Comparison of ENCODE assay signal across 9 cellular contexts in the genomic region with DNA sequence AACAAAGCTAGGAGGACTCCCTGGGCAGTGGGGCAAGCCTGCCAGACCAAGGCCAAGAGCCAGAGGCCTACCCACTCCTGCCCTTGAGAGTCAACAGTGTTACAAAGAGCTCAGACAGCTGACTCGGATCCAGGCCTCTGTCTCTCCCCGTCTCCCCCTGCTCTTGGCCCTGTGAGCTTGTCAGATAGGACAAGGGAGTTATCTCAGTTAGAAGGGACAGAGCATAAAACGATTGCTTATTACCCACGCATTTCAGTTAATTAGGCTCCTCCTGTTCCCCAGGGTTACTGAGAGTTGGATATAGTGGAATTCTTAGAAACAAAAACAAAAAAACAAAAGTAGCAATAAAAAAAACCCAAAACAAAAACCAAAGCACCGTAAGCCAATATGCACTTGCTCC. TPM values are rescaled to one million over a fixed set of nuclear protein-coding genes. Genes with fewer than 3 reads are reported as not detected.
DNase-seq lines count a peak whose midpoint lies in the region; ATAC-seq and TF ChIP-seq lines count a peak whose summit lies in the region.
"Had no signal": no experiment of that assay in that cellular context is flagged by ENCODE, and none has a peak within 500 bp of the region (broad histone marks: within the 10 kb centered on the region; RNA-seq: fewer than 3 reads in every experiment).

No MANE protein-coding gene starts in this region.

- H3K27ac Mint-ChIP-seq in T-cell: peak overlapping the region; percentile 88 to 94

- H3K36me3 Mint-ChIP-seq in T-cell: peaks cover 18% of the 10 kb centered on the region

- peaks cover 61 to 70% (median 67%) of the 10 kb centered on the region in 3 donors for H3K4me1 Mint-ChIP-seq in T-cell

- POLR2A ChIA-PET in T-cell (lab: Charles Lee): interaction anchor here in 1 of 2 donors (0.7 kb wide), 1 partner anchor 802 kb away, joined by 3 read pairs; no protein-coding TSS in a partner anchor

- H3K4me3 Mint-ChIP-seq in T-cell: peak overlapping the region; percentile 89 to 96 (median 91)

- DNase-seq in G401 (ENCODE audit: low spot score) (peak; percentile 62), T-cell (no peak), fibroblast of the aortic adventitia (ENCODE audit: low read depth) (peak; percentile 17), posterior cingulate gyrus (peak in 7 of 10 donors; percentile 34 to 92 (median 48)), NCI-H510A treated with DMSO at 0.1 percent for 48 hours (lab: John Stamatoyannopoulos, UW) (no peak), NCI-H2171 treated with DMSO at 0.1 percent for 48 hours (lab: John Stamatoyannopoulos, UW) (no peak)
- no peak for DNase-seq in effector CD4-positive, alpha-beta T cell

- no peaks in the 10 kb centered on the region for H3K9me3 Mint-ChIP-seq in T-cell

- in situ Hi-C loops in G401 (cut with HindIII; ENCODE audit: low sequenced_read_pairs): no loop called here

- CTCF ChIA-PET in T-cell (lab: Charles Lee): interaction anchor here (0.6 to 1.6 kb wide), 7 partner anchors 20 to 609 kb away, joined by 3 to 5 read pairs (median 3); no protein-coding TSS in a partner anchor

- peak overlapping the region; percentile 83 for H3K4me3 ChIP-seq in fibroblast of the aortic adventitia (ENCODE audit: low read depth, low read length)

- intact Hi-C loops in posterior cingulate gyrus (cut with DNase I): no loop called here

- H3K27me3 Mint-ChIP-seq in T-cell: no peaks in the 10 kb centered on the region

- ATAC-seq in T-cell (replicated peaks in 1 of 4) (no peak), HG03457 (IDR thresholded peaks at IDR 0.05; ENCODE audit: unreplicated experiment) (no peak)

- TF ChIP-seq CTCF in fibroblast of the aortic adventitia (IDR thresholded peaks at IDR 0.05; ENCODE audit: insufficient read depth, low read length): no peak

RNA-seq across cellular contexts. Expression of gene SLC41A1, which starts 1.3 kb away (rescaled TPM):
- 9.1 and 17.8 TPM in 2 replicates for total RNA-seq in G401 (2014; rRNA removed; shearing (Covaris generic))
- total RNA-seq in T-cell (10 to 100 TPM; 23.5 to 31.3 (median 27.4) TPM), fibroblast of the aortic adventitia (ENCODE audit: low replicate concordance) (20.9 and 27.1 TPM in 2 replicates)

RNA-seq across cellular contexts. Expression of gene RAB29, which starts 36.4 kb away (rescaled TPM):
- 6.8 and 8.9 TPM in 2 replicates for total RNA-seq in G401 (2014; rRNA removed; shearing (Covaris generic))
- 10 to 100 TPM; 32.5 to 64.6 (median 46.8) TPM for total RNA-seq in T-cell
- 13.7 and 28.2 TPM in 2 replicates for total RNA-seq in fibroblast of the aortic adventitia (ENCODE audit: low replicate concordance)

RNA-seq across cellular contexts. Expression of gene PM20D1, which starts 38.3 kb away (rescaled TPM):
- not detected in 2 replicates for total RNA-seq in G401 (2014; rRNA removed; shearing (Covaris generic))
- total RNA-seq in T-cell (1 to 10 TPM in 4 of 5 donors, under 1 TPM in 1; 0.93 to 2.3 (median 1.3) TPM), fibroblast of the aortic adventitia (ENCODE audit: low replicate concordance) (not detected in 2 replicates)
- total RNA-seq: HT1080 had no signal

Comparison
In these comparisons a context has a peak if more than half of its experiments do, and no peak if none do; other contexts are left out.
1. DNase-seq: peak in G401 (single experiment), fibroblast of the aortic adventitia (single experiment) and posterior cingulate gyrus (7 of 10); none in T-cell (0 of 34), NCI-H510A treated with DMSO at 0.1 percent for 48 hours (single experiment), effector CD4-positive, alpha-beta T cell (single experiment) and NCI-H2171 treated with DMSO at 0.1 percent for 48 hours (single experiment).